Comparison of ENCODE assay signal across 19 cellular contexts in the genomic region with DNA sequence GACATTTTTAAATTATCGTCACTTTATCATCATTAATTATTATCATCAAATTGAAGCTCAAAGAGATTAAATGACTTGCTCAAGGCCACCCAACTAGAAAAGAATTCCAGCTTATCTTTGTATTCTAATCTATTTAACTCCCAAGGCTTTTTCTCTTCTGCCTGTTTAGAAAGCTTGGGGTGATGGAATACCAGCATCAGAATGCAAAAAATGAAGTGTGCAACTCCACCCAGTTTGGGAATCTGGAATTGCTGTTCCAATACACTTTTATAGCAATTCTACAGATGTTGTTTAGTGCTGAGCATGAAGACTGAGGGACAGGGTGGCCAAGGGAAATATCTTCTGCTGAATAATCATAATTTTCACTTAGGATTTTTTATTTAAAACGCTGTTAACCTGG.
"Had no signal": no experiment of that assay in that cellular context is flagged by ENCODE, and none has a peak within 500 bp of the region (broad histone marks: within the 10 kb centered on the region; RNA-seq: fewer than 3 reads in every experiment).

No MANE protein-coding gene starts in this region.

- H3K27me3 ChIP-seq: ascending aorta, esophagus muscularis mucosa, spleen, thyroid gland, upper lobe of right lung had no signal

- H3K27ac Mint-ChIP-seq: activated naive CD4-positive, alpha-beta T cell treated with anti-CD3 and anti-CD28 coated beads, Interleukin-2, amount 50 U/mL, for 24 hours; natural killer cell treated with Interleukin-12 subunit alpha and Interleukin-12 subunit beta and Interleukin-15 and Interleukin-18, amount 100 ng/mL, for 72 hours; progenitor cell of endocrine pancreas; WTC11 had no signal

- H3K9me3 ChIP-seq: esophagus muscularis mucosa, thyroid gland, upper lobe of right lung had no signal

- H3K4me1 ChIP-seq: left ventricle myocardium inferior, thyroid gland, upper lobe of right lung had no signal

- H3K36me3 ChIP-seq: ascending aorta, esophagus muscularis mucosa, left ventricle myocardium inferior, spleen, thyroid gland, upper lobe of right lung had no signal

- H3K27ac ChIP-seq: ascending aorta, esophagus muscularis mucosa, left ventricle myocardium inferior, thyroid gland, upper lobe of right lung had no signal

- H3K27me3 Mint-ChIP-seq: activated naive CD4-positive, alpha-beta T cell treated with anti-CD3 and anti-CD28 coated beads, Interleukin-2, amount 50 U/mL, for 24 hours; natural killer cell treated with Interleukin-12 subunit alpha and Interleukin-12 subunit beta and Interleukin-15 and Interleukin-18, amount 100 ng/mL, for 72 hours; progenitor cell of endocrine pancreas had no signal

- H3K36me3 Mint-ChIP-seq: activated naive CD4-positive, alpha-beta T cell treated with anti-CD3 and anti-CD28 coated beads, Interleukin-2, amount 50 U/mL, for 24 hours had no signal

- DNase-seq: activated gamma-delta T cell treated with Interleukin-2 at 50 U/mL for 16 hours; activated T-cell treated with anti-CD3 and anti-CD28 coated beads, Interleukin-2, amount 50 U/mL, for 1 hour; central memory CD4-positive, alpha-beta T cell; kidney glomerular epithelial cell; left ventricle myocardium inferior; midbrain; retina; spleen; stimulated activated CD4-positive, alpha-beta T cell treated with anti-CD3 and anti-CD28 coated beads, Interleukin-4, amount 100 ng/mL, for 1 hour; stimulated activated naive CD8-positive, alpha-beta T cell treated with anti-CD3 and anti-CD28 coated beads, Interleukin-15, Interleukin-2, amounts not matched to agents 100 U/mL and 50 U/mL, for 24 hours; T-helper 9 cell; thyroid gland; upper lobe of right lung had no signal

- H3K4me3 Mint-ChIP-seq: activated naive CD4-positive, alpha-beta T cell treated with anti-CD3 and anti-CD28 coated beads, Interleukin-2, amount 50 U/mL, for 24 hours; natural killer cell treated with Interleukin-12 subunit alpha and Interleukin-12 subunit beta and Interleukin-15 and Interleukin-18, amount 100 ng/mL, for 72 hours; WTC11 had no signal

- H3K4me1 Mint-ChIP-seq: activated naive CD4-positive, alpha-beta T cell treated with anti-CD3 and anti-CD28 coated beads, Interleukin-2, amount 50 U/mL, for 24 hours; WTC11 had no signal

- H3K4me3 ChIP-seq: ascending aorta, esophagus muscularis mucosa, left ventricle myocardium inferior, spleen, thyroid gland, upper lobe of right lung had no signal

- ATAC-seq: natural killer cell treated with Interleukin-12 subunit alpha and Interleukin-12 subunit beta and Interleukin-15 and Interleukin-18, amount 100 ng/mL, for 72 hours; stimulated activated naive CD8-positive, alpha-beta T cell treated with anti-CD3 and anti-CD28 coated beads, Interleukin-15, Interleukin-2, amounts not matched to agents 100 U/mL and 50 U/mL, for 24 hours; upper lobe of right lung; WTC11 had no signal
